In genomic region chr16:80966617-80967016, GRCh38 we compare ENCODE assay signal across 22 cellular contexts. TPM values are rescaled to one million over a fixed set of nuclear protein-coding genes. Genes with fewer than 3 reads are reported as not detected.
DNase-seq lines count a peak whose midpoint lies in the region; ATAC-seq, FAIRE-seq and TF ChIP-seq lines count a peak whose summit lies in the region.
"Had no signal": no experiment of that assay in that cellular context is flagged by ENCODE, and none has a peak within 500 bp of the region (broad histone marks: within the 10 kb centered on the region; RNA-seq: fewer than 3 reads in every experiment).

No MANE protein-coding gene starts in this region.

- peak; percentile 82 for ATAC-seq in foreskin keratinocyte
- no peak for ATAC-seq in sciatic nerve
- ATAC-seq: A549, GM23338, HCT116 had no signal

- FAIRE-seq in colon (lab: Jason Lieb, UNC): peak; percentile 28
- FAIRE-seq: A549, GM12891, GM18507 had no signal

- no peak overlapping the region for H3K27ac ChIP-seq in RWPE1
- no peak overlapping the region for H3K27ac ChIP-seq in foreskin keratinocyte
- H3K27ac ChIP-seq: A549; BLaER1 treated with 17β-estradiol and CSF1 and Interleukin-3, amounts not matched to agents 10 nM and 100 nM had no signal

- H3K27me3 ChIP-seq in foreskin keratinocyte: no peaks in the 10 kb centered on the region
- H3K27me3 ChIP-seq: BE2C; BLaER1 treated with 17β-estradiol and CSF1 and Interleukin-3, amounts not matched to agents 10 nM and 100 nM had no signal

- intact Hi-C loops in sciatic nerve (cut with DNase I): no loop called here

- peak; percentile 17 for DNase-seq in RWPE1 (ENCODE audit: low spot score)
- peak; percentile 64 to 69 for DNase-seq in foreskin keratinocyte
- no peak for DNase-seq in sciatic nerve (ENCODE audit: low spot score)
- DNase-seq in putamen (ENCODE audit: low spot score): no peak
- DNase-seq in SHP77 (lab: John Stamatoyannopoulos, UW): no peak
- DNase-seq: 8988T; ACHN; AML-193; BE2C; CD4-positive, alpha-beta T cell; CD8-positive, alpha-beta memory T cell; DMS53; DMS79 treated with DMSO at 0.1 percent for 48 hours; GF-D8; H9 had no signal

- CTCF ChIA-PET in RWPE1 (lab: Yijun Ruan, JAX): no interaction called here

- TF ChIP-seq CTCF in RWPE1 (conservative IDR thresholded peaks at IDR 0.05; ENCODE audit: low read depth) (no peak), foreskin keratinocyte (conservative IDR thresholded peaks at IDR 0.05) (no peak)

- POLR2A ChIA-PET in RWPE1 (lab: Yijun Ruan, JAX; ENCODE audit: low non-redundant PET): no interaction called here

- H3K4me1 ChIP-seq in foreskin keratinocyte: peaks cover 13% of the 10 kb centered on the region
- H3K4me1 ChIP-seq: BE2C; BLaER1 treated with 17β-estradiol and CSF1 and Interleukin-3, amounts not matched to agents 10 nM and 100 nM had no signal

RNA-seq across cellular contexts. Expression of gene CMC2, which starts 40.1 kb away (rescaled TPM):
- total RNA-seq in foreskin keratinocyte: 59.6 and 73.0 TPM in 2 replicates
- 101 and 113 TPM in 2 replicates for polyA plus RNA-seq in foreskin keratinocyte
- 39.1 TPM for total RNA-seq in sciatic nerve

RNA-seq across cellular contexts. Expression of gene CENPN, which starts 40.4 kb away (rescaled TPM):
- total RNA-seq in foreskin keratinocyte (44.8 and 49.2 TPM in 2 replicates), sciatic nerve (3.9 TPM)
- polyA plus RNA-seq in foreskin keratinocyte: 22.1 and 30.7 TPM in 2 replicates

Comparison
In these comparisons a context has a peak if more than half of its experiments do, and no peak if none do; other contexts are left out.
1. DNase-seq: peak in RWPE1 (single experiment) and foreskin keratinocyte (2 of 2); none in sciatic nerve (single experiment), putamen (single experiment) and SHP77 (0 of 2).